In the genomic region with DNA sequence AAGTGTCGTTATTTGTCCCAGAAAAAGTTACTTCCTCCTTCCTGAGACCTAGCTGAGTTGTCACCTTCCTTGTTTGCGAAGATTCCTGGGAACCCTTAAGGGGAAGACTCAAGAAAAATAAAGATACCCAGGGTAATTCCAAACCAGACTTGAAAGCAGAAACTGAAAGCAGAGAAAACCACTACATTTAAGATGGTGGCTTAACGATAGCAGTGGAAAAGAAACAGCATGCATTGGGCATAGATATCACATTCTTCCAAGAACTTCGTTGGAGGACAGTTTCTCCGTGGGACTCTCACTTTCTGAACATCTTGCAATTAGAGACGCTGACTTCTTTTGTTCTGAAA, we compare ENCODE assay signal across 9 cellular contexts.
A peak's percentile ranks its signal among the peaks of the same experiment; 100 is the strongest.
DNase-seq lines count a peak whose midpoint lies in the region; ATAC-seq and TF ChIP-seq lines count a peak whose summit lies in the region.
"Had no signal": no experiment of that assay in that cellular context is flagged by ENCODE, and none has a peak within 500 bp of the region (broad histone marks: within the 10 kb centered on the region; RNA-seq: fewer than 3 reads in every experiment).

No MANE protein-coding gene starts in this region.

- CTCF ChIA-PET in CD8-positive, alpha-beta T cell (lab: Charles Lee), result interaction anchor here (1.1 to 17.1 kb wide), 2 partner anchors 11 to 548 kb away, joined by 3 to 400 read pairs; no protein-coding TSS in a partner anchor

- no peaks in the 10 kb centered on the region for H3K9me2 ChIP-seq in hepatocyte (replicated peaks; ENCODE audit: insufficient read depth)

- no peak overlapping the region for H3K4me2 ChIP-seq in hepatocyte

- H3K9me3 Mint-ChIP-seq in CD8-positive, alpha-beta T cell, result no peaks in the 10 kb centered on the region
- H3K9me3 Mint-ChIP-seq in endothelial cell (ENCODE audit: unreplicated experiment), result no peaks in the 10 kb centered on the region

- no peak for TF ChIP-seq CTCF in CD8-positive, alpha-beta T cell (IDR thresholded peaks at IDR 0.05)
- TF ChIP-seq CTCF in dorsolateral prefrontal cortex (IDR thresholded peaks at IDR 0.05 in 54 of 56, conservative IDR thresholded peaks at IDR 0.05 in 2 of 56; ENCODE audit: low read depth in 1 of 56, partially characterized antibody in 56 of 56), result no peak
- no peak for TF ChIP-seq CTCF in hepatocyte (IDR thresholded peaks at IDR 0.05; ENCODE audit: poor library complexity)
- TF ChIP-seq CTCF in endothelial cell (IDR thresholded peaks at IDR 0.05; ENCODE audit: unreplicated experiment), result no peak

- peak; percentile 32 for ATAC-seq in CD8-positive, alpha-beta T cell
- ATAC-seq in GM21381 (IDR thresholded peaks at IDR 0.05; ENCODE audit: unreplicated experiment) (peak; percentile 44), HG03457 (IDR thresholded peaks at IDR 0.05; ENCODE audit: unreplicated experiment) (peak; percentile 36)

- no peaks in the 10 kb centered on the region for H3K27me3 ChIP-seq in CD8-positive, alpha-beta T cell (ENCODE audit: insufficient read depth, low read length)
- H3K27me3 ChIP-seq in dorsolateral prefrontal cortex (no peaks in the 10 kb centered on the region), hepatocyte (no peaks in the 10 kb centered on the region)

- peak overlapping the region; percentile 92 for H3K27ac Mint-ChIP-seq in CD8-positive, alpha-beta T cell
- no peak overlapping the region for H3K27ac Mint-ChIP-seq in endothelial cell (ENCODE audit: unreplicated experiment)

- H3K79me2 ChIP-seq in hepatocyte, result no peaks in the 10 kb centered on the region

- no peaks in the 10 kb centered on the region for H3K27me3 Mint-ChIP-seq in CD8-positive, alpha-beta T cell (ENCODE audit: low read depth)
- H3K27me3 Mint-ChIP-seq in endothelial cell (ENCODE audit: unreplicated experiment), result no peaks in the 10 kb centered on the region

- H3K4me3 Mint-ChIP-seq in CD8-positive, alpha-beta T cell, result peak overlapping the region; percentile 67
- H3K4me3 Mint-ChIP-seq in endothelial cell (ENCODE audit: unreplicated experiment), result no peak overlapping the region

- WGBS in hepatocyte (ENCODE audit: low lambda C conversion rate, missing lambda C conversion rate), result 89% methylated on average over 6 of the region's 6 CpGs

- H3K36me3 ChIP-seq in CD8-positive, alpha-beta T cell (ENCODE audit: insufficient read depth, low read length), result no peaks in the 10 kb centered on the region
- no peaks in the 10 kb centered on the region for H3K36me3 ChIP-seq in hepatocyte (replicated peaks; ENCODE audit: insufficient read depth, low read depth)

- DNase-seq in CD8-positive, alpha-beta T cell, result no peak
- DNase-seq in dorsolateral prefrontal cortex (no peak), SIG-M5 treated with dmso at 0.1 percent for 504 hours (lab: John Stamatoyannopoulos, UW; ENCODE audit: unreplicated experiment) (no peak), hepatocyte (ENCODE audit: low spot score) (no peak), endothelial cell (ENCODE audit: low spot score) (no peak), mucosa of gallbladder (ENCODE audit: low spot score) (no peak)
- DNase-seq: NCI-H345 had no signal

- no peak overlapping the region for H2AFZ ChIP-seq in hepatocyte

- H3K4me1 ChIP-seq in CD8-positive, alpha-beta T cell (ENCODE audit: insufficient read depth, low read length), result peaks cover 70% of the 10 kb centered on the region
- peaks cover 11% of the 10 kb centered on the region for H3K4me1 ChIP-seq in hepatocyte (ENCODE audit: insufficient read depth)

- H3K9me3 ChIP-seq in CD8-positive, alpha-beta T cell (ENCODE audit: low read length), result no peaks in the 10 kb centered on the region
- H3K9me3 ChIP-seq in hepatocyte (ENCODE audit: low read depth), result no peaks in the 10 kb centered on the region

- H4K20me1 ChIP-seq in hepatocyte (ENCODE audit: insufficient read depth, poor library complexity, severe bottlenecking), result no peaks in the 10 kb centered on the region

- POLR2A ChIA-PET in CD8-positive, alpha-beta T cell (lab: Charles Lee), result interaction anchor here (1.0 to 2.0 kb wide), 6 partner anchors 11 to 548 kb away, joined by 3 to 21 read pairs (median 5); a partner anchor contains a TSS

- intact Hi-C loops in CD8-positive, alpha-beta T cell (cut with DNase I, micrococcal nuclease), result loop anchor here in 1 of 2 experiments (5.0 to 10.0 kb wide), 2 partner anchors 468 to 1076 kb away; a partner anchor contains a TSS
- intact Hi-C loops in dorsolateral prefrontal cortex (cut with DNase I), result loop anchor here (5.0 to 10.0 kb wide), 2 partner anchors 64 to 628 kb away; no protein-coding TSS in a partner anchor

- H3K36me3 Mint-ChIP-seq in CD8-positive, alpha-beta T cell, result no peaks in the 10 kb centered on the region
- H3K36me3 Mint-ChIP-seq in endothelial cell (ENCODE audit: low read depth, unreplicated experiment), result no peaks in the 10 kb centered on the region

- peak overlapping the region; percentile 64 for H3K27ac ChIP-seq in CD8-positive, alpha-beta T cell (ENCODE audit: low read depth, low read length)
- H3K27ac ChIP-seq in dorsolateral prefrontal cortex (peak overlapping the region in 56 of 59 donors; percentile 3 to 93 (median 72)), hepatocyte (no peak overlapping the region)

- H3K4me1 Mint-ChIP-seq in CD8-positive, alpha-beta T cell (ENCODE audit: low read depth), result peaks cover 41% of the 10 kb centered on the region
- H3K4me1 Mint-ChIP-seq in endothelial cell (ENCODE audit: unreplicated experiment), result peaks cover 12% of the 10 kb centered on the region

- H3K4me3 ChIP-seq in CD8-positive, alpha-beta T cell (ENCODE audit: low read depth, low read length), result peak overlapping the region; percentile 8
- H3K4me3 ChIP-seq in dorsolateral prefrontal cortex (no peak overlapping the region), hepatocyte (no peak overlapping the region)
